In the genomic region with DNA sequence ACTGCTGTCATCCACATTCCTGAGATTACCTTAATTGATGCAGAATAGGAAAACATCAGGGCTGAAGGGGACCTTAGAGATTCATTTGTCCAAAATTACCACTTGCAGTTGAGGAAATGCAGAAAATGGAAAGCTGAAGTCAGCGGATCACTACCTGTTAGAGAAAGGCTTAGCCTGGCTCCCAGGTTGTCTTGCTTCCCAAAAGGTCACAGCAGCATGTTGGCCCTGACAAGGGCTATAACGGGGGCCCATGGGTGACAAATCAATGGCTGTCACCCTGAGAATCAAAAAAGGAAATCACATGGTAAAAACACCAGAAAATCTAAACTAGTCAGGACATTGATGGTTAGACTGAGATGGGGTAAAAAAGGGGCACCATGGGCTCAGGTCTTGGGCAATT, we compare ENCODE assay signal across 35 cellular contexts. TPM values are rescaled to one million over a fixed set of nuclear protein-coding genes. Genes with fewer than 3 reads are reported as not detected.
"Had no signal": no experiment of that assay in that cellular context is flagged by ENCODE, and none has a peak within 500 bp of the region (broad histone marks: within the 10 kb centered on the region; RNA-seq: fewer than 3 reads in every experiment).

No MANE protein-coding gene starts in this region.

- H3K9me3 Mint-ChIP-seq: activated CD4-positive, alpha-beta T cell treated with anti-CD3 and anti-CD28 coated beads, Interleukin-2, amount 10 ng/mL, durations not matched to agents 7 days and 5 days; activated naive CD4-positive, alpha-beta T cell treated with anti-CD3 and anti-CD28 coated beads for 36 hours; activated naive CD4-positive, alpha-beta T cell treated with anti-CD3 and anti-CD28 coated beads, Interleukin-2, amount 50 U/mL, for 72 hours; activated naive CD8-positive, alpha-beta T cell treated with anti-CD3 and anti-CD28 coated beads for 36 hours; activated T-cell treated with anti-CD3 and anti-CD28 coated beads, Interleukin-2, amount 50 U/mL, for 4 hours; T-helper 1 cell treated with Interleukin-12 subunit alpha and Interleukin-12 subunit beta and Interleukin-4 antibody, amounts not matched to agents 30 μg/mL and 1 μg/mL, for 36 hours; T-helper 2 cell treated with Interferon-gamma antibody and Interleukin-4, amounts not matched to agents 5 μg/mL and 100 μg/mL, for 36 hours had no signal

- H3K27ac Mint-ChIP-seq: activated CD4-positive, alpha-beta memory T cell treated with anti-CD3 and anti-CD28 coated beads, Interleukin-2, amount 10 ng/mL, durations not matched to agents 7 days and 5 days; activated CD4-positive, alpha-beta T cell treated with anti-CD3 and anti-CD28 coated beads for 36 hours; activated CD4-positive, alpha-beta T cell treated with anti-CD3 and anti-CD28 coated beads, Interleukin-2, amount 10 ng/mL, durations not matched to agents 7 days and 5 days; activated CD8-positive, alpha-beta memory T cell treated with anti-CD3 and anti-CD28 coated beads, Interleukin-2, amount 10 ng/mL, durations not matched to agents 7 days and 5 days; activated CD8-positive, alpha-beta T cell treated with anti-CD3 and anti-CD28 coated beads, Interleukin-2, amount 10 ng/mL, durations not matched to agents 7 days and 5 days; activated naive CD4-positive, alpha-beta T cell treated with anti-CD3 and anti-CD28 coated beads for 36 hours; activated naive CD4-positive, alpha-beta T cell treated with anti-CD3 and anti-CD28 coated beads, Interleukin-2, amount 50 U/mL, for 72 hours; activated naive CD8-positive, alpha-beta T cell treated with anti-CD3 and anti-CD28 coated beads for 36 hours; T-helper 1 cell treated with Interleukin-12 subunit alpha and Interleukin-12 subunit beta and Interleukin-4 antibody, amounts not matched to agents 30 μg/mL and 1 μg/mL, for 36 hours; T-helper 2 cell treated with Interferon-gamma antibody and Interleukin-4, amounts not matched to agents 5 μg/mL and 100 μg/mL, for 36 hours had no signal

- H3K27me3 Mint-ChIP-seq: activated CD4-positive, alpha-beta memory T cell treated with anti-CD3 and anti-CD28 coated beads, Interleukin-2, amount 10 ng/mL, durations not matched to agents 7 days and 5 days; activated CD8-positive, alpha-beta memory T cell treated with anti-CD3 and anti-CD28 coated beads, Interleukin-2, amount 10 ng/mL, durations not matched to agents 7 days and 5 days; activated naive CD8-positive, alpha-beta T cell treated with anti-CD3 and anti-CD28 coated beads for 36 hours had no signal

- H3K27ac ChIP-seq: adrenal gland, body of pancreas, brain microvascular endothelial cell, breast epithelium, VCaP had no signal

- FAIRE-seq: astrocyte, TTC549 had no signal

- H3K36me3 Mint-ChIP-seq: activated naive CD4-positive, alpha-beta T cell treated with anti-CD3 and anti-CD28 coated beads, Interleukin-2, amount 50 U/mL, for 72 hours; activated naive CD8-positive, alpha-beta T cell treated with anti-CD3 and anti-CD28 coated beads for 36 hours had no signal

- H3K9me3 ChIP-seq: adrenal gland, body of pancreas, breast epithelium had no signal

- H3K4me3 Mint-ChIP-seq: activated CD4-positive, alpha-beta memory T cell treated with anti-CD3 and anti-CD28 coated beads, Interleukin-2, amount 10 ng/mL, durations not matched to agents 7 days and 5 days; activated CD4-positive, alpha-beta T cell treated with anti-CD3 and anti-CD28 coated beads for 36 hours; activated CD4-positive, alpha-beta T cell treated with anti-CD3 and anti-CD28 coated beads, Interleukin-2, amount 10 ng/mL, durations not matched to agents 7 days and 5 days; activated CD8-positive, alpha-beta memory T cell treated with anti-CD3 and anti-CD28 coated beads, Interleukin-2, amount 10 ng/mL, durations not matched to agents 7 days and 5 days; activated CD8-positive, alpha-beta T cell treated with anti-CD3 and anti-CD28 coated beads, Interleukin-2, amount 10 ng/mL, durations not matched to agents 7 days and 5 days; activated naive CD4-positive, alpha-beta T cell treated with anti-CD3 and anti-CD28 coated beads for 36 hours; activated naive CD8-positive, alpha-beta T cell treated with anti-CD3 and anti-CD28 coated beads for 36 hours; activated T-cell treated with anti-CD3 and anti-CD28 coated beads, Interleukin-2, amount 50 U/mL, for 4 hours; T-helper 1 cell treated with Interleukin-12 subunit alpha and Interleukin-12 subunit beta and Interleukin-4 antibody, amounts not matched to agents 30 μg/mL and 1 μg/mL, for 36 hours; T-helper 2 cell treated with Interferon-gamma antibody and Interleukin-4, amounts not matched to agents 5 μg/mL and 100 μg/mL, for 36 hours had no signal

- ATAC-seq: activated CD4-positive, alpha-beta T cell treated with anti-CD3 and anti-CD28 coated beads for 36 hours; activated CD4-positive, CD25-positive, alpha-beta regulatory T cell treated with anti-CD3 and anti-CD28 coated beads, Interleukin-2, amount 50 U/mL, for 24 hours; activated CD8-positive, alpha-beta memory T cell treated with anti-CD3 and anti-CD28 coated beads, Interleukin-2, amount 10 ng/mL, durations not matched to agents 7 days and 5 days; activated CD8-positive, alpha-beta T cell treated with anti-CD3 and anti-CD28 coated beads, Interleukin-2, amount 10 ng/mL, durations not matched to agents 7 days and 5 days; activated naive CD4-positive, alpha-beta T cell treated with anti-CD3 and anti-CD28 coated beads, Interleukin-2, amount 50 U/mL, for 72 hours; activated T-cell treated with anti-CD3 and anti-CD28 coated beads, Interleukin-2, amount 50 U/mL, for 4 hours; body of pancreas had no signal

- H3K27me3 ChIP-seq: adrenal gland, body of pancreas, brain microvascular endothelial cell, breast epithelium had no signal

- DNase-seq: activated CD4-positive, alpha-beta memory T cell treated with anti-CD3 and anti-CD28 coated beads, Interleukin-2, amount 10 ng/mL, durations not matched to agents 7 days and 5 days; activated CD4-positive, alpha-beta T cell treated with anti-CD3 and anti-CD28 coated beads for 1 hour; activated CD4-positive, alpha-beta T cell treated with anti-CD3 and anti-CD28 coated beads for 36 hours; activated CD4-positive, alpha-beta T cell treated with anti-CD3 and anti-CD28 coated beads for 48 hours; activated CD4-positive, alpha-beta T cell treated with anti-CD3 and anti-CD28 coated beads, Interleukin-2, amount 10 ng/mL, durations not matched to agents 7 days and 5 days; activated CD4-positive, alpha-beta T cell treated with anti-CD3 and anti-CD28 coated beads, Interleukin-2, amount 50 U/mL, for 48 hours; activated CD4-positive, CD25-positive, alpha-beta regulatory T cell; activated CD8-positive, alpha-beta memory T cell treated with anti-CD3 and anti-CD28 coated beads for 24 hours; activated CD8-positive, alpha-beta memory T cell treated with anti-CD3 and anti-CD28 coated beads, Interleukin-2, amount 10 ng/mL, durations not matched to agents 7 days and 5 days; activated CD8-positive, alpha-beta memory T cell treated with anti-CD3 and anti-CD28 coated beads, Interleukin-2, amount 50 U/mL, for 48 hours; activated CD8-positive, alpha-beta T cell treated with anti-CD3 and anti-CD28 coated beads, Interleukin-2, amount 10 ng/mL, durations not matched to agents 7 days and 5 days; activated effector memory CD4-positive, alpha-beta T cell treated with anti-CD3 and anti-CD28 coated beads, Interleukin-2, amount 50 U/mL, for 16 hours; activated gamma-delta T cell treated with Interleukin-2 at 50 U/mL for 16 hours; activated naive CD4-positive, alpha-beta T cell; activated naive CD4-positive, alpha-beta T cell treated with anti-CD3 and anti-CD28 coated beads for 36 hours; activated naive CD4-positive, alpha-beta T cell treated with anti-CD3 and anti-CD28 coated beads, Interleukin-2, amount 50 U/mL, for 16 hours; activated naive CD8-positive, alpha-beta T cell treated with anti-CD3 and anti-CD28 coated beads for 36 hours; activated T-cell treated with anti-CD3 and anti-CD28 coated beads, Interleukin-2, amount 50 U/mL, for 4 hours; adrenal gland; amniotic stem cell; aorta; body of pancreas; brain microvascular endothelial cell; central memory CD4-positive, alpha-beta T cell; T-helper 1 cell; T-helper 2 cell; T-helper 9 cell had no signal

- H3K4me1 ChIP-seq: adrenal gland, body of pancreas had no signal

- H3K36me3 ChIP-seq: brain microvascular endothelial cell, breast epithelium had no signal

- H3K4me3 ChIP-seq: adrenal gland, body of pancreas, breast epithelium had no signal

- H3K4me1 Mint-ChIP-seq: activated naive CD8-positive, alpha-beta T cell treated with anti-CD3 and anti-CD28 coated beads for 36 hours had no signal

RNA-seq across cellular contexts. Expression of a gene that starts 51.7 kb away (rescaled TPM):
- total RNA-seq: astrocyte had no signal
